In genomic region chr18:70442933-70443332, GRCh38 we compare ENCODE assay signal across 21 cellular contexts.
"Had no signal": no experiment of that assay in that cellular context is flagged by ENCODE, and none has a peak within 500 bp of the region (broad histone marks: within the 10 kb centered on the region; RNA-seq: fewer than 3 reads in every experiment).

No MANE protein-coding gene starts in this region.

- H3K4me1 Mint-ChIP-seq: activated CD4-positive, alpha-beta T cell treated with anti-CD3 and anti-CD28 coated beads for 36 hours; activated CD8-positive, alpha-beta memory T cell treated with anti-CD3 and anti-CD28 coated beads, Interleukin-2, amount 10 ng/mL, durations not matched to agents 7 days and 5 days; activated naive CD4-positive, alpha-beta T cell treated with anti-CD3 and anti-CD28 coated beads, Interleukin-2, amount 10 ng/mL, durations not matched to agents 7 days and 5 days; natural killer cell had no signal

- H3K27ac Mint-ChIP-seq: activated CD4-positive, alpha-beta memory T cell treated with anti-CD3 and anti-CD28 coated beads for 36 hours; activated CD4-positive, alpha-beta T cell treated with anti-CD3 and anti-CD28 coated beads for 36 hours; activated CD8-positive, alpha-beta memory T cell treated with anti-CD3 and anti-CD28 coated beads, Interleukin-2, amount 10 ng/mL, durations not matched to agents 7 days and 5 days; activated naive CD4-positive, alpha-beta T cell treated with anti-CD3 and anti-CD28 coated beads, Interleukin-2, amount 10 ng/mL, durations not matched to agents 7 days and 5 days; activated T-helper 2 cell treated with anti-CD3 and anti-CD28 coated beads, Interferon-gamma antibody, Interleukin-2, Interleukin-4, amounts not matched to agents 10 μg/mL and 5 μg/mL and 100 μg/mL, durations not matched to agents 14 hours and 24 hours and 36 hours; natural killer cell had no signal

- H3K36me3 Mint-ChIP-seq: natural killer cell had no signal

- H3K4me1 ChIP-seq: esophagus squamous epithelium, tibial nerve had no signal

- H3K27ac ChIP-seq: cardiac muscle cell, esophagus squamous epithelium, tibial nerve had no signal

- H3K4me3 ChIP-seq: cardiac muscle cell, esophagus squamous epithelium, tibial nerve had no signal

- H3K27me3 ChIP-seq: cardiac muscle cell, tibial nerve had no signal

- H3K4me3 Mint-ChIP-seq: activated CD4-positive, alpha-beta memory T cell treated with anti-CD3 and anti-CD28 coated beads for 36 hours; activated CD4-positive, alpha-beta T cell treated with anti-CD3 and anti-CD28 coated beads for 36 hours; activated CD8-positive, alpha-beta memory T cell treated with anti-CD3 and anti-CD28 coated beads, Interleukin-2, amount 10 ng/mL, durations not matched to agents 7 days and 5 days; activated naive CD4-positive, alpha-beta T cell treated with anti-CD3 and anti-CD28 coated beads, Interleukin-2, amount 10 ng/mL, durations not matched to agents 7 days and 5 days; natural killer cell had no signal

- ATAC-seq: activated CD4-positive, alpha-beta T cell treated with anti-CD3 and anti-CD28 coated beads for 36 hours; activated CD8-positive, alpha-beta memory T cell treated with anti-CD3 and anti-CD28 coated beads, Interleukin-2, amount 10 ng/mL, durations not matched to agents 7 days and 5 days; left ventricle myocardium superior; natural killer cell had no signal

- DNase-seq: activated CD4-positive, alpha-beta memory T cell treated with anti-CD3 and anti-CD28 coated beads for 36 hours; activated CD4-positive, alpha-beta T cell treated with anti-CD3 and anti-CD28 coated beads for 36 hours; activated CD8-positive, alpha-beta memory T cell treated with anti-CD3 and anti-CD28 coated beads, Interleukin-2, amount 10 ng/mL, durations not matched to agents 7 days and 5 days; activated naive CD4-positive, alpha-beta T cell treated with anti-CD3 and anti-CD28 coated beads, Interleukin-2, amount 10 ng/mL, durations not matched to agents 7 days and 5 days; activated T-cell treated with anti-CD3 and anti-CD28 coated beads, Interleukin-2, amount 50 U/mL, for 1 hour; esophagus squamous epithelium; foreskin fibroblast; left ventricle myocardium superior; mesenchymal stem cell; natural killer cell; nucleus accumbens; posterior cingulate gyrus; retina; stimulated activated CD4-positive, alpha-beta T cell treated with anti-CD3 and anti-CD28 coated beads, Interleukin-15, amount 100 ng/mL, for 24 hours; stimulated activated CD4-positive, alpha-beta T cell treated with anti-CD3 and anti-CD28 coated beads, Interleukin-4, amount 100 ng/mL, for 1 hour; stimulated activated naive CD4-positive, alpha-beta T cell treated with Interleukin-2 at 50 U/mL for 16 hours; substantia nigra; T-helper 1 cell had no signal

- H3K27me3 Mint-ChIP-seq: activated naive CD4-positive, alpha-beta T cell treated with anti-CD3 and anti-CD28 coated beads, Interleukin-2, amount 10 ng/mL, durations not matched to agents 7 days and 5 days had no signal

- H3K36me3 ChIP-seq: cardiac muscle cell, esophagus squamous epithelium, tibial nerve had no signal
